15 cellular contexts compared by ENCODE assay signal in the genomic region with DNA sequence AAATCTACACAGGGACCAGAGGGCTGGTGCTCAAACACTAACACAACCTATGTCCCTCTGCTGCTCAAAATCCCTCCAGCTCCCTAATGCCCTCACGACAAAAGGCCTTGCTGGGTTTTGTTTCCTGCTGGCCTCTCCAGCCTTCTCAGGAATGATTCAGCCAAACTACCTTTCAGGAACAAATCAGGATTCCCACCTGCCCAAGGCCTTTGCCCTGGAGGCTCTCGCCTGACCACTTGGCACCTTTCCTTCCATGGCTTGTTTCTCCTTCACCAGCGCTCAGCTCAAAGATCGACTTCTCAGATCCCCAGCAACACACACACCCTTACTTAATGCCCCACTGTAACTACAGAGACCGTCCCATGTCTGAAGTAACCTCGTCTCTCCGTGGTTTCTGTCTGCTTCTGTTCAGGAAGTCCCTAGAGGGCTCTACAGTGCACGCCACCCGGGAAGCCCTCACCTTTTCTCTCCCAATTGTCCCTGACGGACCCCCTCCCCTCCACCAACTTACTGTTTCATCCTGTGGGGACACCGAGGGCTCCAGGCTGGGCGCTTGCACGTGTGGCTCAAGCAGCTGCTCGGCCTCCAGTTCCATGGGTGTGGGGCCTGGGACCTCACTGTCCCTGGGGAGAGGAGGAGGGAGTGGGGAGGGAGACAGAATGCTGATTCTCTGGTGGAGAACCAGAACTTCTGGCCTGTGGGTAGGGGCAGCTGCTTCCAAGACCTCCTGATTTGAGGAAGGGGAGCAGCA. TPM values are rescaled to one million over a fixed set of nuclear protein-coding genes. Genes with fewer than 3 reads are reported as not detected.
DNase-seq lines count a peak whose midpoint lies in the region; ATAC-seq and TF ChIP-seq lines count a peak whose summit lies in the region.
"Had no signal": no experiment of that assay in that cellular context is flagged by ENCODE, and none has a peak within 500 bp of the region (broad histone marks: within the 10 kb centered on the region; RNA-seq: fewer than 3 reads in every experiment).

No MANE protein-coding gene starts in this region.

- no peak overlapping the region for H3K4me2 ChIP-seq in IMR-90 (ENCODE audit: low read depth, low read length)
- H3K4me2 ChIP-seq in GM23248 (ENCODE audit: unreplicated experiment), result no peak overlapping the region
- H3K4me2 ChIP-seq: KMS-11 had no signal

- no TSS peak for BruUV-seq in IMR-90 (replicated peaks; lab: Mats Ljungman, UMichigan)

- H3F3A ChIP-seq in GM23248 (ENCODE audit: insufficient read depth), result peaks cover 16% of the 10 kb centered on the region

- H2AFZ ChIP-seq in IMR-90 (replicated peaks; ENCODE audit: low read length, poor library complexity) (no peak overlapping the region), GM23248 (no peak overlapping the region)

- H4K91ac ChIP-seq in IMR-90 (ENCODE audit: insufficient read depth, low read depth, low read length), result no peak overlapping the region

- peaks cover 0 to 3% (median 0%) of the 10 kb centered on the region in 8 donors for H3K9me3 Mint-ChIP-seq in CD4-positive, alpha-beta memory T cell
- H3K9me3 Mint-ChIP-seq in brain (peaks cover 0 to 11% (median 0%) of the 10 kb centered on the region in 5 experiments), nephron progenitor cell (no peaks in the 10 kb centered on the region)
- H3K9me3 Mint-ChIP-seq: dendritic cell treated with granulocyte-macrophage colony-stimulating factor and Interleukin-4, amounts not matched to agents 40 ng/mL and 50 ng/mL, for 4 days had no signal

- intact Hi-C loops in CD4-positive, alpha-beta memory T cell (cut with micrococcal nuclease), result loop anchor here (5.0 kb wide), 1 partner anchor 245 kb away; no protein-coding TSS in a partner anchor
- intact Hi-C loops in IMR-90 (cut with micrococcal nuclease), result no loop called here

- peaks cover 14% of the 10 kb centered on the region for H4K20me1 ChIP-seq in IMR-90 (ENCODE audit: insufficient read depth, low read length)
- no peaks in the 10 kb centered on the region for H4K20me1 ChIP-seq in GM23248 (ENCODE audit: insufficient read depth)

- H4K8ac ChIP-seq in IMR-90 (ENCODE audit: low read depth in 2 of 2, low read length in 2 of 2), result no peak overlapping the region

- peaks cover 1 to 30% (median 5%) of the 10 kb centered on the region in 4 donors for H3K4me1 Mint-ChIP-seq in CD4-positive, alpha-beta memory T cell
- peaks cover 14% of the 10 kb centered on the region for H3K4me1 Mint-ChIP-seq in brain
- peaks cover 20% of the 10 kb centered on the region for H3K4me1 Mint-ChIP-seq in nephron progenitor cell

- H3K56ac ChIP-seq in IMR-90 (ENCODE audit: extremely low read depth, insufficient read depth, low read length), result no peak overlapping the region

- CTCF ChIA-PET in CD4-positive, alpha-beta memory T cell (lab: Charles Lee; ENCODE audit: partially characterized antibody), result interaction anchor here (1.3 to 2.5 kb wide), 2 partner anchors 19 to 27 kb away, joined by 3 to 30 read pairs; no protein-coding TSS in a partner anchor
- CTCF ChIA-PET in IMR-90 (lab: Yijun Ruan, JAX), result no interaction called here

- H3K14ac ChIP-seq in IMR-90 (replicated peaks; ENCODE audit: low read depth, low read length), result no peak overlapping the region

- no peak for TF ChIP-seq POLR2A in IMR-90 (IDR thresholded peaks at IDR 0.05; ENCODE audit: low read depth, low read length)

- no peak overlapping the region for H3K4ac ChIP-seq in IMR-90 (ENCODE audit: low read depth, low read length)

- no peak overlapping the region for H3K4me3 ChIP-seq in CD4-positive, alpha-beta memory T cell (ENCODE audit: low read length in 2 of 2)
- H3K4me3 ChIP-seq in IMR-90 (ENCODE audit: insufficient read depth, low read depth, low read length), result no peak overlapping the region
- no peak overlapping the region for H3K4me3 ChIP-seq in GM23248

- TF ChIP-seq CTCF in IMR-90 (conservative IDR thresholded peaks at IDR 0.05; ENCODE audit: low read depth, low read length), result no peak
- no peak for TF ChIP-seq CTCF in brain (conservative IDR thresholded peaks at IDR 0.05)
- no peak for TF ChIP-seq CTCF in nephron progenitor cell (IDR thresholded peaks at IDR 0.05)

- dilution Hi-C loops in IMR-90 (cut with HindIII; ENCODE audit: low sequenced_read_pairs, unreplicated experiment), result no loop called here

- H3K4me1 ChIP-seq in CD4-positive, alpha-beta memory T cell (ENCODE audit: insufficient read depth, low read length), result peaks cover 22% of the 10 kb centered on the region
- H3K4me1 ChIP-seq in IMR-90 (ENCODE audit: control insufficient read depth, insufficient read depth, low read length), result no peaks in the 10 kb centered on the region
- H3K4me1 ChIP-seq in GM23248 (ENCODE audit: insufficient read depth), result no peaks in the 10 kb centered on the region

- DNase-seq in CD4-positive, alpha-beta memory T cell, result no peak
- DNase-seq in IMR-90, result no peak
- DNase-seq in nephron progenitor cell, result no peak
- DNase-seq in DMS153 treated with DMSO at 0.1 percent for 48 hours (lab: John Stamatoyannopoulos, UW; ENCODE audit: unreplicated experiment), result no peak
- no peak for DNase-seq in GM23248
- no peak for DNase-seq in NCI-H2227 (lab: John Stamatoyannopoulos, UW; ENCODE audit: unreplicated experiment)
- DNase-seq in activated CD4-positive, alpha-beta T cell treated with anti-CD3 and anti-CD28 coated beads for 48 hours, result no peak
- DNase-seq: activated naive CD4-positive, alpha-beta T cell treated with anti-CD3 and anti-CD28 coated beads, Interleukin-2, amount 50 U/mL, for 16 hours; NCI-H2029 treated with DMSO at 0.1 percent for 48 hours; WERI-Rb-1 had no signal

- no peak overlapping the region for H2AK5ac ChIP-seq in IMR-90 (ENCODE audit: low read depth, low read length)

- peaks cover 1 to 6% of the 10 kb centered on the region in 2 donors for H3K27me3 Mint-ChIP-seq in CD4-positive, alpha-beta memory T cell
- peaks cover 3% of the 10 kb centered on the region for H3K27me3 Mint-ChIP-seq in brain
- peaks cover 3% of the 10 kb centered on the region for H3K27me3 Mint-ChIP-seq in nephron progenitor cell (ENCODE audit: low read depth, poor library complexity)

- H3K4me3 Mint-ChIP-seq in CD4-positive, alpha-beta memory T cell, result peak overlapping the region in 5 of 8 donors; percentile 9 to 43 (median 24)
- H3K4me3 Mint-ChIP-seq in brain (peak overlapping the region in 4 of 5 experiments; percentile 0 to 43 (median 21)), nephron progenitor cell (no peak overlapping the region)
- H3K4me3 Mint-ChIP-seq: dendritic cell treated with granulocyte-macrophage colony-stimulating factor and Interleukin-4, amounts not matched to agents 40 ng/mL and 50 ng/mL, for 4 days had no signal

- no peak for TF ChIP-seq RAD21 in IMR-90 (IDR thresholded peaks at IDR 0.05; ENCODE audit: low read length)

- peaks cover 4 to 6% of the 10 kb centered on the region in 2 experiments; a peak in 2 of 4 replicates for H3K79me1 ChIP-seq in IMR-90 (ENCODE audit: low read depth in 1 of 2, low read length in 2 of 2)

- no peaks in the 10 kb centered on the region for H3K36me3 ChIP-seq in CD4-positive, alpha-beta memory T cell (ENCODE audit: insufficient read depth, low read length)
- H3K36me3 ChIP-seq in IMR-90 (ENCODE audit: control insufficient read depth, insufficient read depth, low read length) (peaks cover 21% of the 10 kb centered on the region; the same call in 1 of the 2 replicates), GM23248 (ENCODE audit: low read depth) (peaks cover 3% of the 10 kb centered on the region; the same call in 1 of the 2 replicates)

- peak overlapping the region in 2 of 7 donors; percentile 1 to 84 for H3K27ac Mint-ChIP-seq in CD4-positive, alpha-beta memory T cell
- peak overlapping the region; percentile 4 to 87 (median 58) for H3K27ac Mint-ChIP-seq in brain
- H3K27ac Mint-ChIP-seq in nephron progenitor cell, result peak overlapping the region; percentile 86
- H3K27ac Mint-ChIP-seq: dendritic cell treated with granulocyte-macrophage colony-stimulating factor and Interleukin-4, amounts not matched to agents 40 ng/mL and 50 ng/mL, for 4 days had no signal

- no peak overlapping the region for H2BK20ac ChIP-seq in IMR-90 (ENCODE audit: low read depth, low read length)

- in situ Hi-C loops in IMR-90 (cut with MboI; ENCODE audit: low sequenced_read_pairs), result no loop called here
- in situ Hi-C loops in GM23248 (cut with MboI), result no loop called here

- no peak overlapping the region for H3K18ac ChIP-seq in IMR-90 (ENCODE audit: low read depth, low read length)

- WGBS in IMR-90 (ENCODE audit: extremely low coverage in 2 of 2, insufficient read length in 1 of 2), 2 experiments, result 98% methylated on average over 4 of the region's 14 CpGs; no CpG with 5 or more reads in 1 of the 2 experiments
- 82 to 84% methylated on average over 14 of the region's 14 CpGs for WGBS in GM23248 (ENCODE audit: low coverage in 1 of 2, low lambda C conversion rate in 2 of 2, missing lambda C conversion rate in 2 of 2), 2 experiments

- H2BK15ac ChIP-seq in IMR-90 (ENCODE audit: low read depth, low read length), result no peak overlapping the region

- H3K36me3 Mint-ChIP-seq in CD4-positive, alpha-beta memory T cell, result peaks cover 0 to 4% of the 10 kb centered on the region in 2 donors
- H3K36me3 Mint-ChIP-seq in brain (peaks cover 19% of the 10 kb centered on the region), nephron progenitor cell (ENCODE audit: low read depth) (peaks cover 26% of the 10 kb centered on the region)

- peak overlapping the region; percentile 62 for H2AK9ac ChIP-seq in IMR-90 (replicated peaks; ENCODE audit: low read depth, low read length, poor library complexity)

- H3K9me3 ChIP-seq in CD4-positive, alpha-beta memory T cell (ENCODE audit: control insufficient read depth in 1 of 2, low read length in 2 of 2), result no peaks in the 10 kb centered on the region
- H3K9me3 ChIP-seq in IMR-90 (ENCODE audit: control insufficient read depth, insufficient read depth, low read length), result no peaks in the 10 kb centered on the region
- no peaks in the 10 kb centered on the region for H3K9me3 ChIP-seq in GM23248 (ENCODE audit: low read depth)

- no peak overlapping the region for H2BK5ac ChIP-seq in IMR-90 (ENCODE audit: low read depth, low read length, poor library complexity, severe bottlenecking)

- no peaks in the 10 kb centered on the region for H3K27me3 ChIP-seq in CD4-positive, alpha-beta memory T cell (ENCODE audit: insufficient read depth, low read length)
- H3K27me3 ChIP-seq in IMR-90 (ENCODE audit: control insufficient read depth, insufficient read depth, low read length) (no peaks in the 10 kb centered on the region), GM23248 (replicated peaks; ENCODE audit: insufficient read depth) (no peaks in the 10 kb centered on the region)

- no peak overlapping the region for H4K5ac ChIP-seq in IMR-90 (ENCODE audit: low read depth, low read length)

- H3K27ac ChIP-seq in CD4-positive, alpha-beta memory T cell (ENCODE audit: low read depth, low read length), result no peak overlapping the region
- H3K27ac ChIP-seq in IMR-90 (ENCODE audit: insufficient read depth, low read length), result no peak overlapping the region
- no peak overlapping the region for H3K27ac ChIP-seq in GM23248
- H3K27ac ChIP-seq: KMS-11, WERI-Rb-1 had no signal

- H3K9me2 ChIP-seq in GM23248 (ENCODE audit: insufficient read depth), result no peaks in the 10 kb centered on the region

- H3K23ac ChIP-seq in IMR-90 (ENCODE audit: low read depth, low read length), result no peak overlapping the region

- H3K9ac ChIP-seq in IMR-90 (ENCODE audit: low read depth, low read length), result no peak overlapping the region
- no peak overlapping the region for H3K9ac ChIP-seq in GM23248
- H3K9ac ChIP-seq: KMS-11 had no signal

- ATAC-seq in IMR-90 (ENCODE audit: low read depth), result no peak

- H3K9me1 ChIP-seq in IMR-90 (ENCODE audit: insufficient read depth, low read length), result no peaks in the 10 kb centered on the region; the same call in 1 of the 2 replicates

- POLR2A ChIA-PET in CD4-positive, alpha-beta memory T cell (lab: Charles Lee; ENCODE audit: partially characterized antibody), result interaction anchor here (0.8 to 6.9 kb wide), 5 partner anchors 10 to 42 kb away, joined by 3 to 84 read pairs (median 4); a partner anchor contains a TSS
- POLR2A ChIA-PET in IMR-90 (lab: Charles Lee; ENCODE audit: unreplicated experiment), result no interaction called here

- H2BK120ac ChIP-seq in IMR-90 (ENCODE audit: low read depth, low read length), result no peak overlapping the region

- no peaks in the 10 kb centered on the region for H3K79me2 ChIP-seq in GM23248 (ENCODE audit: insufficient read depth)

RNA-seq across cellular contexts. Expression of a gene that starts 3.3 kb away (rescaled TPM):
- total RNA-seq in CD4-positive, alpha-beta memory T cell, result 1 to 10 TPM; 1.5 to 1.7 TPM
- under 1 TPM in 1 of 2 donors, not detected in 1; 0.08 TPM for polyA plus RNA-seq in CD4-positive, alpha-beta memory T cell
- total RNA-seq in IMR-90 (2012; rRNA removed), result 0.90 and 1.4 TPM in 2 replicates
- polyA plus RNA-seq in IMR-90 (2012; rRNA removed), result 15.5 TPM in 2 replicates
- 11.5 and 18.1 TPM in 2 replicates for polyA plus RNA-seq in IMR-90 (2012; cell fraction: cytosol; rRNA removed)
- polyA plus RNA-seq in IMR-90 (2012; cell fraction: nucleus; rRNA removed; ENCODE audit: low replicate concordance), result 24.5 and 68.5 TPM in 2 replicates
- 4.5 TPM for polyA plus RNA-seq in brain (ENCODE audit: insufficient read depth, low read depth, low replicate concordance)
- total RNA-seq in GM23248 (2014; rRNA removed; shearing (Covaris generic)), result 14.4 and 16.8 TPM in 2 replicates
- polyA plus RNA-seq in GM23248 (2016; fragmentation: Nextera tagmentation; extraction: Ambion mirVana), result 6.1 and 8.2 TPM in 2 replicates
- polyA plus RNA-seq: CD14-positive monocyte had no signal

RNA-seq across cellular contexts. Expression of a gene that starts 10.0 kb away (rescaled TPM):
- total RNA-seq in CD4-positive, alpha-beta memory T cell, result 10 to 100 TPM; 30.8 to 32.9 TPM
- 1 to 10 TPM in 1 of 2 donors, not detected in 1; 1.3 TPM for polyA plus RNA-seq in CD4-positive, alpha-beta memory T cell
- total RNA-seq in IMR-90 (2012; rRNA removed), result 7.9 and 10.0 TPM in 2 replicates
- polyA plus RNA-seq in IMR-90 (2012; rRNA removed) (48.5 and 50.7 TPM in 2 replicates), brain (ENCODE audit: insufficient read depth, low read depth, low replicate concordance) (30.7 TPM), GM23248 (2016; fragmentation: Nextera tagmentation; extraction: Ambion mirVana) (13.0 and 15.3 TPM in 2 replicates)
- 39.1 and 50.8 TPM in 2 replicates for polyA plus RNA-seq in IMR-90 (2012; cell fraction: cytosol; rRNA removed)
- 395 and 718 TPM in 2 replicates for polyA plus RNA-seq in IMR-90 (2012; cell fraction: nucleus; rRNA removed; ENCODE audit: low replicate concordance)
- total RNA-seq in GM23248 (2014; rRNA removed; shearing (Covaris generic)), result 26.6 and 34.4 TPM in 2 replicates

RNA-seq across cellular contexts. Expression of a gene that starts 20.3 kb away (rescaled TPM):
- total RNA-seq in CD4-positive, alpha-beta memory T cell, result 10 to 100 TPM; 49.3 to 52.6 TPM
- polyA plus RNA-seq in CD4-positive, alpha-beta memory T cell, result 10 to 100 TPM in 1 of 2 donors, 1 to 10 TPM in 1; 6.9 to 11.7 TPM
- 9.7 and 10.0 TPM in 2 replicates for total RNA-seq in IMR-90 (2012; rRNA removed)
- polyA plus RNA-seq in IMR-90 (2012; rRNA removed) (28.5 and 33.1 TPM in 2 replicates), brain (ENCODE audit: insufficient read depth, low read depth, low replicate concordance) (36.3 TPM), GM23248 (2016; fragmentation: Nextera tagmentation; extraction: Ambion mirVana) (11.5 and 14.5 TPM in 2 replicates)
- 16.5 and 25.3 TPM in 2 replicates for polyA plus RNA-seq in IMR-90 (2012; cell fraction: cytosol; rRNA removed)
- polyA plus RNA-seq in IMR-90 (2012; cell fraction: nucleus; rRNA removed; ENCODE audit: low replicate concordance), result 159 and 263 TPM in 2 replicates
- 32.2 and 32.6 TPM in 2 replicates for total RNA-seq in GM23248 (2014; rRNA removed; shearing (Covaris generic))

RNA-seq across cellular contexts. Expression of a gene that starts 39.1 kb away (rescaled TPM):
- not detected for total RNA-seq in CD4-positive, alpha-beta memory T cell
- polyA plus RNA-seq in CD4-positive, alpha-beta memory T cell, result not detected
- total RNA-seq in IMR-90 (2012; rRNA removed), result not detected in 2 replicates
- polyA plus RNA-seq in IMR-90 (2012; rRNA removed) (not detected in 2 replicates), brain (ENCODE audit: insufficient read depth, low read depth, low replicate concordance) (not detected), GM23248 (2016; fragmentation: Nextera tagmentation; extraction: Ambion mirVana) (not detected in 2 replicates)
- not detected in 2 replicates for polyA plus RNA-seq in IMR-90 (2012; cell fraction: cytosol; rRNA removed)
- polyA plus RNA-seq in IMR-90 (2012; cell fraction: nucleus; rRNA removed; ENCODE audit: low replicate concordance), result not detected in 2 replicates
- total RNA-seq in GM23248 (2014; rRNA removed; shearing (Covaris generic)), result not detected in 2 replicates
- total RNA-seq: subcutaneous adipose tissue had no signal
- polyA plus RNA-seq: CD14-positive monocyte had no signal

RNA-seq across cellular contexts. Expression of a gene that starts 41.6 kb away (rescaled TPM):
- 10 to 100 TPM; 33.1 to 37.3 TPM for total RNA-seq in CD4-positive, alpha-beta memory T cell
- polyA plus RNA-seq in CD4-positive, alpha-beta memory T cell, result 10 to 100 TPM in 1 of 2 donors, 1 to 10 TPM in 1; 3.7 to 17.2 TPM
- total RNA-seq in IMR-90 (2012; rRNA removed), result 2.2 and 3.0 TPM in 2 replicates
- 6.8 and 7.0 TPM in 2 replicates for polyA plus RNA-seq in IMR-90 (2012; rRNA removed)
- 4.4 and 7.9 TPM in 2 replicates for polyA plus RNA-seq in IMR-90 (2012; cell fraction: cytosol; rRNA removed)
- polyA plus RNA-seq in IMR-90 (2012; cell fraction: nucleus; rRNA removed; ENCODE audit: low replicate concordance), result 15.3 and 29.9 TPM in 2 replicates
- 11.1 TPM for polyA plus RNA-seq in brain (ENCODE audit: insufficient read depth, low read depth, low replicate concordance)
- 6.3 and 9.1 TPM in 2 replicates for total RNA-seq in GM23248 (2014; rRNA removed; shearing (Covaris generic))
- 3.1 and 3.3 TPM in 2 replicates for polyA plus RNA-seq in GM23248 (2016; fragmentation: Nextera tagmentation; extraction: Ambion mirVana)
